Comparison of ENCODE assay signal across 12 cellular contexts in genomic region chr18:35117372-35117771, GRCh38.
A peak's percentile ranks its signal among the peaks of the same experiment; 100 is the strongest.
DNase-seq lines count a peak whose midpoint lies in the region; ATAC-seq and TF ChIP-seq lines count a peak whose summit lies in the region.
"Had no signal": no experiment of that assay in that cellular context is flagged by ENCODE, and none has a peak within 500 bp of the region (broad histone marks: within the 10 kb centered on the region; RNA-seq: fewer than 3 reads in every experiment).

No MANE protein-coding gene starts in this region.

- H3K36me3 Mint-ChIP-seq in neural crest cell (ENCODE audit: low read depth), result peaks cover 2% of the 10 kb centered on the region

- no peak overlapping the region for H3K4me3 ChIP-seq in cardiac muscle cell
- H3K4me3 ChIP-seq in coronary artery, result peak overlapping the region; percentile 3
- no peak overlapping the region for H3K4me3 ChIP-seq in tibial artery

- DNase-seq in cardiac muscle cell (ENCODE audit: low read depth in 1 of 2, low spot score in 1 of 2) (no peak), Right ventricle myocardium superior (no peak), coronary artery (ENCODE audit: low spot score) (no peak), neural crest cell (ENCODE audit: low read depth, low spot score) (no peak), tibial artery (no peak), EL (no peak), NCI-H345 treated with DMSO at 0.1 percent for 48 hours (lab: John Stamatoyannopoulos, UW; ENCODE audit: unreplicated experiment) (no peak)
- DNase-seq: activated CD4-positive, alpha-beta T cell treated with anti-CD3 and anti-CD28 coated beads, Interleukin-2, amount 10 ng/mL, durations not matched to agents 7 days and 5 days; NCI-H2171 treated with DMSO at 0.1 percent for 48 hours; stimulated activated CD4-positive, alpha-beta T cell treated with anti-CD3 and anti-CD28 coated beads, Interleukin-1b, Interleukin-23, amount 100 ng/mL, for 48 hours had no signal

- TF ChIP-seq CTCF in cardiac muscle cell (IDR thresholded peaks at IDR 0.05; ENCODE audit: low read depth, low read length) (no peak), coronary artery (IDR thresholded peaks at IDR 0.05) (no peak), neural crest cell (conservative IDR thresholded peaks at IDR 0.05) (no peak), tibial artery (IDR thresholded peaks at IDR 0.05) (no peak)

- H3K27ac ChIP-seq in cardiac muscle cell, result peak overlapping the region; percentile 86
- peak overlapping the region; percentile 68 to 88 for H3K27ac ChIP-seq in coronary artery
- peak overlapping the region; percentile 73 to 78 for H3K27ac ChIP-seq in tibial artery

- peak overlapping the region; percentile 68 for H3K27ac Mint-ChIP-seq in neural crest cell (ENCODE audit: unreplicated experiment)
- H3K27ac Mint-ChIP-seq: activated CD4-positive, alpha-beta T cell treated with anti-CD3 and anti-CD28 coated beads, Interleukin-2, amount 10 ng/mL, durations not matched to agents 7 days and 5 days; T-helper 2 cell treated with Interferon-gamma antibody and Interleukin-4, amounts not matched to agents 5 μg/mL and 100 μg/mL, for 36 hours had no signal

- intact Hi-C loops in Right ventricle myocardium superior (cut with DNase I), result no loop called here
- intact Hi-C loops in tibial artery (cut with DNase I; ENCODE audit: low total_unique reads), result loop anchor here (10.0 kb wide), 1 partner anchor 73 kb away; the partner anchor contains the start of gene MAPRE2

- H3K36me3 ChIP-seq in cardiac muscle cell (no peaks in the 10 kb centered on the region), tibial artery (no peaks in the 10 kb centered on the region)

- H3K4me1 ChIP-seq in cardiac muscle cell (ENCODE audit: low read depth), result peaks cover 16% of the 10 kb centered on the region
- peaks cover 0 to 57% (median 39%) of the 10 kb centered on the region in 4 donors for H3K4me1 ChIP-seq in tibial artery

- H3K4me1 Mint-ChIP-seq in neural crest cell, result peaks cover 19% of the 10 kb centered on the region

- H3K9me3 Mint-ChIP-seq in neural crest cell, result no peaks in the 10 kb centered on the region
- H3K9me3 Mint-ChIP-seq: activated CD4-positive, alpha-beta T cell treated with anti-CD3 and anti-CD28 coated beads, Interleukin-2, amount 10 ng/mL, durations not matched to agents 7 days and 5 days had no signal

- H3K27me3 ChIP-seq in cardiac muscle cell (no peaks in the 10 kb centered on the region), tibial artery (no peaks in the 10 kb centered on the region)

- H3K9me3 ChIP-seq in cardiac muscle cell (ENCODE audit: low read depth), result no peaks in the 10 kb centered on the region
- no peaks in the 10 kb centered on the region for H3K9me3 ChIP-seq in tibial artery

- ATAC-seq in Right ventricle myocardium superior (ENCODE audit: poor library complexity), result no peak
- ATAC-seq in HG02763 (IDR thresholded peaks at IDR 0.05; ENCODE audit: unreplicated experiment), result no peak

- H3K27me3 Mint-ChIP-seq in neural crest cell (ENCODE audit: low read depth), result no peaks in the 10 kb centered on the region
- H3K27me3 Mint-ChIP-seq: activated CD4-positive, alpha-beta T cell treated with anti-CD3 and anti-CD28 coated beads, Interleukin-2, amount 10 ng/mL, durations not matched to agents 7 days and 5 days had no signal

- H3K4me3 Mint-ChIP-seq in neural crest cell, result no peak overlapping the region
- H3K4me3 Mint-ChIP-seq: activated CD4-positive, alpha-beta T cell treated with anti-CD3 and anti-CD28 coated beads, Interleukin-2, amount 10 ng/mL, durations not matched to agents 7 days and 5 days; T-helper 2 cell treated with Interferon-gamma antibody and Interleukin-4, amounts not matched to agents 5 μg/mL and 100 μg/mL, for 36 hours had no signal
